In the genomic region with DNA sequence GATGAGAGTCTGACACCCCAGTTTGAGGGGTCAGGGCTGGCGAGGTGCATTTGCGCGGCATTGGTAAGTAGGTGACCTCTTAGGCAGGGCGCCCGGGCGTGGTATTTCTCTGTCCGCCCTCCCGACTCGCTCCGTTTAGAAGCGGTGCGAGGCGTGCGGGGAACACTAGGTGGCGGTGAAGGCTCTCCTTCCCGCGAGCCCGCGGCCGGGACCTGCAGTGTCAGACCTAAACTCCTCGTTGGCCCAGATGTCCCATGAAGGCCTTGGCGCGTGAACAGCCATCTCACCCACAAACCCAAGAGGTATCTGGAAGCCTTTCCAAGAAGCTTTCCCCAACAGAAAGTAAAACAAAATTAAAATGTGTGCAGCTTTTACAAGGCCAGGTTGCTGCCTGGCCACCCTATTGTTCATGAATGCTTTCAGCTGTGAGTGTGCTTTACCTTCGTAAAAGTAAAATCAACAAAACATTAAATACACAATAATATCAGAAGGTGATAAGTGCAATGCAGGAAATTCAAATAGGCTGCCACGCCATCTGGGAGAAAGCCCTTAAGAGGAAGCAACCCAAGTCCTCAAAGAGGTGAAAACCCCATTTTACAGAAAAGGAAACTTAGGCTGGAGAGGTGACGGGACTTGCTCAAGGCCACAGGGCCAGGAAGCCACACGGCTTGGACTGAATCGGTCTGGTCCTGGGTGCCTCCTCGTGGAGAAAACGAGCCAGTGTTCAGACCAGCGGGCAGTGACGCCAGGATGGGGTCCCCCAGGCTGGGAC, we compare ENCODE assay signal across 8 cellular contexts.
A peak's percentile ranks its signal among the peaks of the same experiment; 100 is the strongest.
DNase-seq lines count a peak whose midpoint lies in the region; ATAC-seq, FAIRE-seq and TF ChIP-seq lines count a peak whose summit lies in the region.

No MANE protein-coding gene starts in this region.

- WGBS in pancreas, 2 donors: 12 to 13% methylated on average over 32 of the region's 32 CpGs
- 27 to 29% methylated on average over 26 to 27 of the region's 32 CpGs for WGBS in thyroid gland, 2 donors

- FAIRE-seq in frontal cortex (lab: Jason Lieb, UNC): no peak
- FAIRE-seq in pancreas (lab: Jason Lieb, UNC): no peak

- H3K9me3 ChIP-seq in SJSA1 (replicated peaks): no peaks in the 10 kb centered on the region
- H3K9me3 ChIP-seq in pancreas: no peaks in the 10 kb centered on the region
- no peaks in the 10 kb centered on the region for H3K9me3 ChIP-seq in thyroid gland

- TF ChIP-seq CTCF in pancreas (IDR thresholded peaks at IDR 0.05): peak; percentile 64 to 88 (median 76)
- TF ChIP-seq CTCF in thyroid gland (IDR thresholded peaks at IDR 0.05): peak; percentile 56 to 89 (median 76)

- H3K36me3 ChIP-seq in SJSA1 (no peaks in the 10 kb centered on the region), pancreas (no peaks in the 10 kb centered on the region), thyroid gland (no peaks in the 10 kb centered on the region)

- H3K4me3 ChIP-seq in SJSA1 (no peak overlapping the region), pancreas (peak overlapping the region in 1 of 4 donors; percentile 25), thyroid gland (replicated peaks in 1 of 3) (no peak overlapping the region)

- H3K4me1 ChIP-seq in SJSA1 (replicated peaks): peaks cover 15% of the 10 kb centered on the region
- H3K4me1 ChIP-seq in pancreas: no peaks in the 10 kb centered on the region
- H3K4me1 ChIP-seq in thyroid gland: peaks cover 0 to 8% of the 10 kb centered on the region in 2 donors

- DNase-seq in DMS79 (lab: John Stamatoyannopoulos, UW): peak; percentile 20
- peak; percentile 59 for DNase-seq in LHCN-M2 (ENCODE audit: low read depth)
- DNase-seq in SJSA1 (ENCODE audit: low read depth in 1 of 2, low spot score in 2 of 2): peak; percentile 67 to 79
- DNase-seq in activated gamma-delta T cell treated with Interleukin-2 at 50 U/mL for 16 hours: peak; percentile 57
- DNase-seq in frontal cortex (ENCODE audit: low spot score in 2 of 2): peak; percentile 80 to 93
- DNase-seq in pancreas: peak; percentile 66 to 92 (median 84)
- peak; percentile 72 to 81 for DNase-seq in thyroid gland

- TF ChIP-seq POLR2A in thyroid gland (IDR thresholded peaks at IDR 0.05): no peak

- intact Hi-C loops in pancreas (cut with DNase I) (loop anchor here in 1 of 3 donors (5.0 kb wide), 1 partner anchor 136 kb away; no protein-coding TSS in a partner anchor), thyroid gland (cut with DNase I) (loop anchor here (5.0 to 10.0 kb wide), 2 partner anchors 146 to 654 kb away; a partner anchor contains a TSS)

- no peaks in the 10 kb centered on the region for H3K27me3 ChIP-seq in SJSA1 (replicated peaks)
- no peaks in the 10 kb centered on the region for H3K27me3 ChIP-seq in pancreas
- H3K27me3 ChIP-seq in thyroid gland: no peaks in the 10 kb centered on the region

- ATAC-seq in GM21737 (IDR thresholded peaks at IDR 0.05; ENCODE audit: unreplicated experiment) (peak; percentile 67), pancreas (peak; percentile 92 to 97 (median 96))

- H3K27ac ChIP-seq in SJSA1 (no peak overlapping the region), pancreas (peak overlapping the region in 2 of 4 donors; percentile 39 to 41), thyroid gland (no peak overlapping the region)

Comparison
In these comparisons a context has a peak if more than half of its experiments do, and no peak if none do; other contexts are left out.
1. DNase-seq: peak in every context shown above with its lines; median percentile 86 in frontal cortex; 84 in pancreas; 76 in thyroid gland; 73 in SJSA1; 59 in LHCN-M2; 57 in activated gamma-delta T cell treated with Interleukin-2 at 50 U/mL for 16 hours; 20 in DMS79.